ENCODE assay signal across 8 cellular contexts in the genomic region with DNA sequence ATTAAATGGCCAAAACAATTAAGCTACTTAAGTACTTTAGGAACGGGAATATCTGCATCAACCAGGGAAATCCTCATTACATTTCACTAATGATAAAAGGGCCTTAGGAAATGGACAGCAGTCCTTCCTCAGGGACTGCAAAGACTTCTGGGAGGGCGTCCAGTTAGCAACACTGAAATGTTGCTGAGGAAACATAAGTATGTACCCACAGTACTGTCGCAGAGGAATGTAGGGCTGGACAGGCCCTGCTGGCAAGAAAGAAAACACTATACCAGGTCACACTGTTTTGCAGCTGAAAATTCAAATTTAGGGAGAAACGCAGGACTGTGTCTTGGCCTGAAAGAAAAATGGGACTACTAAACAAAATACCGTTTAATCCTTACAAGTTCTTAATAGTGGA. TPM values are rescaled to one million over a fixed set of nuclear protein-coding genes. Genes with fewer than 3 reads are reported as not detected.
DNase-seq lines count a peak whose midpoint lies in the region; ATAC-seq and TF ChIP-seq lines count a peak whose summit lies in the region.

No MANE protein-coding gene starts in this region.

- peak overlapping the region; percentile 97 for H3K4me3 Mint-ChIP-seq in chondrocyte (ENCODE audit: unreplicated experiment)

- H3K27ac Mint-ChIP-seq in chondrocyte (ENCODE audit: unreplicated experiment), result peak overlapping the region; percentile 97

- H3K36me3 Mint-ChIP-seq in chondrocyte (ENCODE audit: low read depth), result peaks cover 6% of the 10 kb centered on the region

- H3K18ac ChIP-seq in mesenchymal stem cell (ENCODE audit: low read depth in 1 of 2, low read length in 2 of 2), result no peak overlapping the region

- peaks cover 6% of the 10 kb centered on the region for H3K9me3 Mint-ChIP-seq in chondrocyte (ENCODE audit: low read depth)

- H3K27ac ChIP-seq in KMS-11 (no peak overlapping the region), mesenchymal stem cell (ENCODE audit: low read length, poor library complexity, severe bottlenecking) (no peak overlapping the region)

- no peak overlapping the region for H2BK12ac ChIP-seq in mesenchymal stem cell (ENCODE audit: low read length in 2 of 2)

- H3K4me1 Mint-ChIP-seq in chondrocyte (ENCODE audit: low read depth), result peaks cover 51% of the 10 kb centered on the region

- H3K79me1 ChIP-seq in mesenchymal stem cell (replicated peaks; ENCODE audit: low read length, poor library complexity, severe bottlenecking), result peaks cover 3% of the 10 kb centered on the region

- H2AFZ ChIP-seq in KMS-11 (ENCODE audit: low read depth) (no peak overlapping the region), mesenchymal stem cell (ENCODE audit: low read depth, low read length) (no peak overlapping the region)

- H3K4me1 ChIP-seq in KMS-11 (ENCODE audit: low read depth, poor library complexity, severe bottlenecking), result peaks cover 23% of the 10 kb centered on the region
- peaks cover 11% of the 10 kb centered on the region for H3K4me1 ChIP-seq in mesenchymal stem cell (ENCODE audit: control insufficient read depth, insufficient read depth, low read depth, low read length)

- H3K4ac ChIP-seq in mesenchymal stem cell (ENCODE audit: low read depth in 1 of 2, low read length in 2 of 2), result peak overlapping the region in 1 of 2 experiments; percentile 14

- 92% methylated on average over 5 of the region's 5 CpGs for WGBS in mesenchymal stem cell

- no peak for ATAC-seq in esophagus mucosa
- ATAC-seq in GM19395 (IDR thresholded peaks at IDR 0.05; ENCODE audit: unreplicated experiment), result no peak

- POLR2A ChIA-PET in AG04449 (lab: Yijun Ruan, JAX), result no interaction called here

- no peak overlapping the region for H2BK5ac ChIP-seq in mesenchymal stem cell (ENCODE audit: low read depth, low read length, poor library complexity, severe bottlenecking)

- no peak overlapping the region for H4K8ac ChIP-seq in mesenchymal stem cell (ENCODE audit: low read length)

- no peak overlapping the region; the same call in 1 of the 2 replicates for H3K9ac ChIP-seq in KMS-11
- peak overlapping the region; percentile 99 for H3K9ac ChIP-seq in mesenchymal stem cell (ENCODE audit: low read length)

- no peak overlapping the region for H3K14ac ChIP-seq in mesenchymal stem cell (ENCODE audit: low read length in 2 of 2)

- no peaks in the 10 kb centered on the region for H4K20me1 ChIP-seq in KMS-11 (ENCODE audit: insufficient read depth)

- H3K23ac ChIP-seq in mesenchymal stem cell (ENCODE audit: low read length in 2 of 2), result no peak overlapping the region

- peaks cover 29% of the 10 kb centered on the region; the same call in 1 of the 2 replicates for H3K79me2 ChIP-seq in KMS-11 (ENCODE audit: insufficient read depth, low read depth)

- no peak for DNase-seq in AG04449 (ENCODE audit: low read depth, low spot score)
- no peak for DNase-seq in chondrocyte (ENCODE audit: low spot score)
- DNase-seq in mesenchymal stem cell, result peak; percentile 30
- no peak for DNase-seq in NCI-H1092 treated with DMSO at 0.1 percent for 48 hours (lab: John Stamatoyannopoulos, UW)
- DNase-seq in stimulated activated CD4-positive, alpha-beta T cell treated with anti-CD3 and anti-CD28 coated beads, Interleukin-4, amount 100 ng/mL, for 1 hour, result no peak

- H3K27me3 ChIP-seq in KMS-11 (ENCODE audit: insufficient read depth, low read depth) (no peaks in the 10 kb centered on the region), mesenchymal stem cell (ENCODE audit: control insufficient read depth in 1 of 2, insufficient read depth in 1 of 2, low read length in 2 of 2) (no peaks in the 10 kb centered on the region)

- H2AK5ac ChIP-seq in mesenchymal stem cell (ENCODE audit: low read length, severe bottlenecking), result no peak overlapping the region

- CTCF ChIA-PET in AG04449 (lab: Yijun Ruan, JAX), result interaction anchor here (1.0 kb wide), 1 partner anchor 72 kb away, joined by 3 read pairs; no protein-coding TSS in a partner anchor

- H3K36me3 ChIP-seq in KMS-11 (ENCODE audit: insufficient read depth), result no peaks in the 10 kb centered on the region; the same call in 1 of the 2 replicates
- peaks cover 9 to 18% of the 10 kb centered on the region in 2 experiments for H3K36me3 ChIP-seq in mesenchymal stem cell (ENCODE audit: control insufficient read depth in 1 of 2, insufficient read depth in 2 of 2, low read depth in 1 of 2, low read length in 2 of 2)

- peak overlapping the region; percentile 81 for H3K4me2 ChIP-seq in KMS-11
- peak overlapping the region; percentile 87 for H3K4me2 ChIP-seq in mesenchymal stem cell (ENCODE audit: low read length, poor library complexity, severe bottlenecking)

- H3K27me3 Mint-ChIP-seq in chondrocyte (ENCODE audit: low read depth), result no peaks in the 10 kb centered on the region

- no peak overlapping the region for H2BK120ac ChIP-seq in mesenchymal stem cell (ENCODE audit: low read depth, low read length)

- H2BK15ac ChIP-seq in mesenchymal stem cell (ENCODE audit: low read depth, poor library complexity, severe bottlenecking), result no peak overlapping the region

- TF ChIP-seq CTCF in AG04449 (IDR thresholded peaks at IDR 0.05; ENCODE audit: insufficient read depth, low read length, missing control alignments), result no peak
- TF ChIP-seq CTCF in KMS-11 (conservative IDR thresholded peaks at IDR 0.05; ENCODE audit: low read depth, low read length), result no peak
- TF ChIP-seq CTCF in chondrocyte (IDR thresholded peaks at IDR 0.05), result peak; percentile 11

- no peak overlapping the region for H4K91ac ChIP-seq in mesenchymal stem cell (ENCODE audit: low read length)

- H3K4me3 ChIP-seq in AG04449 (ENCODE audit: low read depth, low read length), result peak overlapping the region; percentile 96
- no peak overlapping the region for H3K4me3 ChIP-seq in KMS-11 (IDR thresholded peaks at IDR 0.05; ENCODE audit: insufficient read depth, low read depth, low read length)
- H3K4me3 ChIP-seq in mesenchymal stem cell (ENCODE audit: insufficient read depth in 1 of 2, low read depth in 1 of 2, low read length in 2 of 2), result peak overlapping the region in 1 of 2 experiments; percentile 98

- no peaks in the 10 kb centered on the region for H3K9me3 ChIP-seq in mesenchymal stem cell (ENCODE audit: control insufficient read depth, low read length)

RNA-seq across cellular contexts. Expression of gene C5orf15, which starts 1.3 kb away (rescaled TPM):
- total RNA-seq in chondrocyte (41.7 to 63.7 TPM (median 44.4 TPM) in 3 replicates), esophagus mucosa (14.3 TPM)
- polyA plus RNA-seq in mesenchymal stem cell (2013, experiment 1 of 2), result 132 TPM
- 138 TPM for polyA plus RNA-seq in mesenchymal stem cell (2013, experiment 2 of 2)

RNA-seq across cellular contexts. Expression of gene VDAC1, which starts 37.7 kb away (rescaled TPM):
- total RNA-seq in chondrocyte (138 to 173 TPM (median 143 TPM) in 3 replicates), esophagus mucosa (154 TPM)
- 183 TPM for polyA plus RNA-seq in mesenchymal stem cell (2013, experiment 1 of 2)
- polyA plus RNA-seq in mesenchymal stem cell (2013, experiment 2 of 2), result 184 TPM
